ENCODE assay signal across 29 cellular contexts in the genomic region with DNA sequence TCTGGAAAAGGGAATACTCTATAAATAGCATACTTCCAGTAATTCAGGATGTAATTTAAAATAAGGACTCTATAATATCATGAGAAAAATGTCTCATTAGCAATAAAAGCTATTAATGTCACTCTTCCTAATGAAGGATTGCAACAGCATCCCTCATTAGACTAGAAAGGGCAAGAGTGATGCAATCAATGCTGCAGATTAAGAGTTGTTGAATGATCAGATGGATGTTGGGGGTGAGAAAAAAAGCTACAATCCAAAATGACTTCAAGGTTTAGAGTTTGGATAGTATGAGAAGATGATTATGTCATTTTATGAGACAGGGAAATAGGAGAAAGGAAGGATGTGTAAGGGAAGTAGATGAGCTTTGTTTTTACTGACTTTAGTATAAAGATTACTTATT.
"Had no signal": no experiment of that assay in that cellular context is flagged by ENCODE, and none has a peak within 500 bp of the region (broad histone marks: within the 10 kb centered on the region; RNA-seq: fewer than 3 reads in every experiment).

No MANE protein-coding gene starts in this region.

- H3K4me3 ChIP-seq: colonic mucosa, coronary artery, dorsolateral prefrontal cortex, esophagus muscularis mucosa, esophagus squamous epithelium, gastrocnemius medialis, gastroesophageal sphincter, heart left ventricle, heart right ventricle had no signal

- H3K4me1 Mint-ChIP-seq: endodermal cell had no signal

- H3K9me3 ChIP-seq: colonic mucosa, esophagus muscularis mucosa, esophagus squamous epithelium, gastrocnemius medialis had no signal

- H3K9me3 Mint-ChIP-seq: endodermal cell had no signal

- H3K27me3 ChIP-seq: colonic mucosa, dorsolateral prefrontal cortex, esophagus muscularis mucosa, esophagus squamous epithelium, gastrocnemius medialis, gastroesophageal sphincter, heart left ventricle, heart right ventricle had no signal

- H3K27ac ChIP-seq: colonic mucosa, coronary artery, dorsolateral prefrontal cortex, epithelial cell of prostate, esophagus muscularis mucosa, esophagus squamous epithelium, foreskin keratinocyte, gastrocnemius medialis, gastroesophageal sphincter, heart left ventricle, heart right ventricle had no signal

- H3K27ac Mint-ChIP-seq: dendritic cell treated with granulocyte-macrophage colony-stimulating factor and Interleukin-4, amounts not matched to agents 40 ng/mL and 50 ng/mL, for 4 days; effector memory CD8-positive, alpha-beta T cell; endodermal cell had no signal

- DNase-seq: colonic mucosa; cortex of kidney; dermis blood vessel endothelial cell; dorsolateral prefrontal cortex; effector CD4-positive, alpha-beta T cell; effector CD8-positive, alpha-beta T cell; effector memory CD4-positive, alpha-beta T cell; effector memory CD8-positive, alpha-beta T cell; endodermal cell; erythroblast; esophagus squamous epithelium; foreskin fibroblast; foreskin keratinocyte; foreskin melanocyte; gastrocnemius medialis; glutamatergic neuron; head of caudate nucleus; heart left ventricle; heart right ventricle had no signal

- H3K4me1 ChIP-seq: colonic mucosa, esophagus muscularis mucosa, esophagus squamous epithelium, gastrocnemius medialis, gastroesophageal sphincter, heart left ventricle, heart right ventricle had no signal

- H3K27me3 Mint-ChIP-seq: dendritic cell treated with granulocyte-macrophage colony-stimulating factor and Interleukin-4, amounts not matched to agents 40 ng/mL and 50 ng/mL, for 4 days; effector memory CD8-positive, alpha-beta T cell had no signal

- H3K36me3 ChIP-seq: colonic mucosa, esophagus muscularis mucosa, esophagus squamous epithelium, gastrocnemius medialis, gastroesophageal sphincter, heart left ventricle, heart right ventricle had no signal

- H3K4me3 Mint-ChIP-seq: dendritic cell treated with granulocyte-macrophage colony-stimulating factor and Interleukin-4, amounts not matched to agents 40 ng/mL and 50 ng/mL, for 4 days; effector memory CD8-positive, alpha-beta T cell; endodermal cell had no signal

- ATAC-seq: effector memory CD8-positive, alpha-beta T cell; esophagus mucosa; foreskin keratinocyte; gastrocnemius medialis; gastroesophageal sphincter; heart left ventricle; heart right ventricle had no signal

- FAIRE-seq: colon, endometrium, endothelial cell of umbilical vein, frontal cortex had no signal
